ENCODE assay signal across 1 cellular context in the genomic region with DNA sequence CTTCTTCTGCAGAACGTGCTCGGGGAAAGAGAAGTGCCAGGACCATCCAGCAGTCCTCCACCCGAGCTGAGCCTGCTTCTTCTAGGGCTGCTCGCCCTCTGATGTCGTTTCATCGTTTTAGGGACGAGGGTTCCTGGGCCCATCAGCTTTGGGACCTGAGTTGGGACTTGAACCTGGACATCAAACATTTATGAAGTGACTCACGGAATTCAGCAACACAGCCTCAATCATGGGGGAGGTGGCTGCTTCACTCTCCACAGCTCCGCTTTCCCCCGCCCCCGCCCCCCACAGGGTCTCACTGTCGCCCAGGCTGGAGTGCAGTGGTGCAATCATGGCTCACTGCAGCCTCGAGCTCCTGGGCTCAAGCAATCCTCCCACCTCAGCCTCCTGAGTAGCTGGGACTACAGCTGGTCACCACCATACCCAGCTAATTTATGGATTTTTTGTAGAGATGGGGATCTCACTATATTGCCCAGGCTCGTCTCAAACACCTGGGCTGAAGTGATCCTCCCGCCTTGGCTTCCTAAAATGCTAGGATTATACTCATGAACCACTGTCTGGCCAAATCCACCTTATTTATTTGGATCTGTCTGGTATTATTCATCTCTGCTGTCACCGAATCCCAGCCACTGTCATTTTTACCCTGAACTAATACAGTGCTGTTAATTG.
TF ChIP-seq lines count a peak whose summit lies in the region.

No MANE protein-coding gene starts in this region.

TF ChIP-seq in HepG2, 621 proteins besides CTCF, POLR2A, EP300 and RAD21 (continued from another document and continues in another):
- TF ChIP-seq, protein P1, sequence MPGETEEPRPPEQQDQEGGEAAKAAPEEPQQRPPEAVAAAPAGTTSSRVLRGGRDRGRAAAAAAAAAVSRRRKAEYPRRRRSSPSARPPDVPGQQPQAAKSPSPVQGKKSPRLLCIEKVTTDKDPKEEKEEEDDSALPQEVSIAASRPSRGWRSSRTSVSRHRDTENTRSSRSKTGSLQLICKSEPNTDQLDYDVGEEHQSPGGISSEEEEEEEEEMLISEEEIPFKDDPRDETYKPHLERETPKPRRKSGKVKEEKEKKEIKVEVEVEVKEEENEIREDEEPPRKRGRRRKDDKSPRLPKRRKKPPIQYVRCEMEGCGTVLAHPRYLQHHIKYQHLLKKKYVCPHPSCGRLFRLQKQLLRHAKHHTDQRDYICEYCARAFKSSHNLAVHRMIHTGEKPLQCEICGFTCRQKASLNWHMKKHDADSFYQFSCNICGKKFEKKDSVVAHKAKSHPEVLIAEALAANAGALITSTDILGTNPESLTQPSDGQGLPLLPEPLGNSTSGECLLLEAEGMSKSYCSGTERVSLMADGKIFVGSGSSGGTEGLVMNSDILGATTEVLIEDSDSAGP (CRISPR knock-in tag; IDR thresholded peaks at IDR 0.05; ENCODE audit: borderline replicate concordance), result no peak
- TF ChIP-seq ZSCAN31 (CRISPR knock-in tag; IDR thresholded peaks at IDR 0.05; ENCODE audit: low read depth) (no peak; the same call in 1 of the 2 replicates), NR2F6 (IDR thresholded peaks at IDR 0.05) (no peak), NR2F6 (CRISPR knock-in tag; IDR thresholded peaks at IDR 0.05) (no peak), ZEB1 (IDR thresholded peaks at IDR 0.05; ENCODE audit: insufficient replicate concordance, low read depth) (no peak), HMG20A (CRISPR knock-in tag; IDR thresholded peaks at IDR 0.05; ENCODE audit: borderline replicate concordance) (no peak), CREB1 (IDR thresholded peaks at IDR 0.05) (no peak), CREB1 (CRISPR knock-in tag; IDR thresholded peaks at IDR 0.05) (no peak), SNRNP70 (IDR thresholded peaks at IDR 0.05; ENCODE audit: low read depth, low read length) (no peak), ZC3H13 (CRISPR knock-in tag; IDR thresholded peaks at IDR 0.05) (no peak), ZNF891 (CRISPR knock-in tag; IDR thresholded peaks at IDR 0.05) (no peak), ZNF879 (CRISPR knock-in tag; IDR thresholded peaks at IDR 0.05) (no peak), BCL6 (CRISPR knock-in tag; IDR thresholded peaks at IDR 0.05) (no peak), MLLT10 (CRISPR knock-in tag; IDR thresholded peaks at IDR 0.05) (no peak), LCORL (IDR thresholded peaks at IDR 0.05) (no peak), LCORL (CRISPR knock-in tag; IDR thresholded peaks at IDR 0.05) (0 out of 2 replicates have a peak, but pooled peaks have one; percentile 11), ZNF3 (CRISPR knock-in tag; IDR thresholded peaks at IDR 0.05) (peak; percentile 89), PHB2 (IDR thresholded peaks at IDR 0.05; ENCODE audit: partially characterized antibody) (no peak), ZSCAN21 (CRISPR knock-in tag; IDR thresholded peaks at IDR 0.05; ENCODE audit: borderline replicate concordance) (no peak), ZSCAN22 (CRISPR knock-in tag; IDR thresholded peaks at IDR 0.05) (no peak), ZNF788 (CRISPR knock-in tag; IDR thresholded peaks at IDR 0.05; ENCODE audit: borderline replicate concordance) (no peak), GLI4 (CRISPR knock-in tag; IDR thresholded peaks at IDR 0.05; ENCODE audit: borderline replicate concordance) (0 out of 2 replicates have a peak, but pooled peaks have one; percentile 12), MAFF (IDR thresholded peaks at IDR 0.05; ENCODE audit: low read depth, low read length) (no peak), YEATS4 (CRISPR knock-in tag; IDR thresholded peaks at IDR 0.05; ENCODE audit: borderline replicate concordance) (0 out of 2 replicates have a peak, but pooled peaks have one; percentile 5), ZNF746 (CRISPR knock-in tag; IDR thresholded peaks at IDR 0.05) (no peak), SAP130 (CRISPR knock-in tag; IDR thresholded peaks at IDR 0.05; ENCODE audit: low read depth) (no peak), ZNF670 (CRISPR knock-in tag; IDR thresholded peaks at IDR 0.05; ENCODE audit: borderline replicate concordance) (no peak), MTF2 (CRISPR knock-in tag; IDR thresholded peaks at IDR 0.05; ENCODE audit: borderline replicate concordance) (no peak), ZFP41 (CRISPR knock-in tag; IDR thresholded peaks at IDR 0.05; ENCODE audit: borderline replicate concordance) (no peak)
- TF ChIP-seq, protein P2, sequence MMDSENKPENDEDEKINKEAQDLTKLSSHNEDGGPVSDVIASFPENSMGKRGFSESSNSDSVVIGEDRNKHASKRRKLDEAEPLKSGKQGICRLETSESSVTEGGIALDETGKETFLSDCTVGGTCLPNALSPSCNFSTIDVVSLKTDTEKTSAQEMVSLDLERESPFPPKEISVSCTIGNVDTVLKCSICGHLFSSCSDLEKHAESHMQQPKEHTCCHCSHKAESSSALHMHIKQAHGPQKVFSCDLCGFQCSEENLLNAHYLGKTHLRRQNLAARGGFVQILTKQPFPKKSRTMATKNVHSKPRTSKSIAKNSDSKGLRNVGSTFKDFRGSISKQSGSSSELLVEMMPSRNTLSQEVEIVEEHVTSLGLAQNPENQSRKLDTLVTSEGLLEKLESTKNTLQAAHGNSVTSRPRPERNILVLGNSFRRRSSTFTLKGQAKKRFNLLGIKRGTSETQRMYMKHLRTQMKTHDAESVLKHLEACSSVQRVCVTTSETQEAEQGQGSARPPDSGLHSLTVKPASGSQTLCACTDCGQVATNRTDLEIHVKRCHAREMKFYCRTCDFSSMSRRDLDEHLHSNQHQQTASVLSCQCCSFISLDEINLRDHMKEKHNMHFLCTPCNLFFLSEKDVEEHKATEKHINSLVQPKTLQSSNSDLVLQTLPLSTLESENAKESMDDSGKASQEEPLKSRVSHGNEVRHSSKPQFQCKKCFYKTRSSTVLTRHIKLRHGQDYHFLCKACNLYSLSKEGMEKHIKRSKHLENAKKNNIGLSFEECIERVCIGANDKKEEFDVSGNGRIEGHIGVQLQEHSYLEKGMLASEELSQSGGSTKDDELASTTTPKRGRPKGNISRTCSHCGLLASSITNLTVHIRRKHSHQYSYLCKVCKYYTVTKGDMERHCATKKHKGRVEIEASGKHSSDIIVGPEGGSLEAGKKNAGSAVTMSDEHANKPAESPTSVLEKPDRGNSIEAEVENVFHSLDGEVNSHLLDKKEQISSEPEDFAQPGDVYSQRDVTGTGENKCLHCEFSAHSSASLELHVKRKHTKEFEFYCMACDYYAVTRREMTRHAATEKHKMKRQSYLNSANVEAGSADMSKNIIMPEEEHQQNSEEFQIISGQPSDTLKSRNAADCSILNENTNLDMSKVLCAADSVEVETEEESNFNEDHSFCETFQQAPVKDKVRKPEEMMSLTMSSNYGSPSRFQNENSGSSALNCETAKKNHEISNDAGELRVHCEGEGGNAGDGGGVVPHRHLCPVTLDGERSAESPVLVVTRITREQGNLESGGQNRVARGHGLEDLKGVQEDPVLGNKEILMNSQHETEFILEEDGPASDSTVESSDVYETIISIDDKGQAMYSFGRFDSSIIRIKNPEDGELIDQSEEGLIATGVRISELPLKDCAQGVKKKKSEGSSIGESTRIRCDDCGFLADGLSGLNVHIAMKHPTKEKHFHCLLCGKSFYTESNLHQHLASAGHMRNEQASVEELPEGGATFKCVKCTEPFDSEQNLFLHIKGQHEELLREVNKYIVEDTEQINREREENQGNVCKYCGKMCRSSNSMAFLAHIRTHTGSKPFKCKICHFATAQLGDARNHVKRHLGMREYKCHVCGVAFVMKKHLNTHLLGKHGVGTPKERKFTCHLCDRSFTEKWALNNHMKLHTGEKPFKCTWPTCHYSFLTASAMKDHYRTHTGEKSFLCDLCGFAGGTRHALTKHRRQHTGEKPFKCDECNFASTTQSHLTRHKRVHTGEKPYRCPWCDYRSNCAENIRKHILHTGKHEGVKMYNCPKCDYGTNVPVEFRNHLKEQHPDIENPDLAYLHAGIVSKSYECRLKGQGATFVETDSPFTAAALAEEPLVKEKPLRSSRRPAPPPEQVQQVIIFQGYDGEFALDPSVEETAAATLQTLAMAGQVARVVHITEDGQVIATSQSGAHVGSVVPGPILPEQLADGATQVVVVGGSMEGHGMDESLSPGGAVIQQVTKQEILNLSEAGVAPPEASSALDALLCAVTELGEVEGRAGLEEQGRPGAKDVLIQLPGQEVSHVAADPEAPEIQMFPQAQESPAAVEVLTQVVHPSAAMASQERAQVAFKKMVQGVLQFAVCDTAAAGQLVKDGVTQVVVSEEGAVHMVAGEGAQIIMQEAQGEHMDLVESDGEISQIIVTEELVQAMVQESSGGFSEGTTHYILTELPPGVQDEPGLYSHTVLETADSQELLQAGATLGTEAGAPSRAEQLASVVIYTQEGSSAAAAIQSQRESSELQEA (CRISPR knock-in tag; IDR thresholded peaks at IDR 0.05; ENCODE audit: not compliant biosample characterization), result no peak
- TF ChIP-seq, protein P3, sequence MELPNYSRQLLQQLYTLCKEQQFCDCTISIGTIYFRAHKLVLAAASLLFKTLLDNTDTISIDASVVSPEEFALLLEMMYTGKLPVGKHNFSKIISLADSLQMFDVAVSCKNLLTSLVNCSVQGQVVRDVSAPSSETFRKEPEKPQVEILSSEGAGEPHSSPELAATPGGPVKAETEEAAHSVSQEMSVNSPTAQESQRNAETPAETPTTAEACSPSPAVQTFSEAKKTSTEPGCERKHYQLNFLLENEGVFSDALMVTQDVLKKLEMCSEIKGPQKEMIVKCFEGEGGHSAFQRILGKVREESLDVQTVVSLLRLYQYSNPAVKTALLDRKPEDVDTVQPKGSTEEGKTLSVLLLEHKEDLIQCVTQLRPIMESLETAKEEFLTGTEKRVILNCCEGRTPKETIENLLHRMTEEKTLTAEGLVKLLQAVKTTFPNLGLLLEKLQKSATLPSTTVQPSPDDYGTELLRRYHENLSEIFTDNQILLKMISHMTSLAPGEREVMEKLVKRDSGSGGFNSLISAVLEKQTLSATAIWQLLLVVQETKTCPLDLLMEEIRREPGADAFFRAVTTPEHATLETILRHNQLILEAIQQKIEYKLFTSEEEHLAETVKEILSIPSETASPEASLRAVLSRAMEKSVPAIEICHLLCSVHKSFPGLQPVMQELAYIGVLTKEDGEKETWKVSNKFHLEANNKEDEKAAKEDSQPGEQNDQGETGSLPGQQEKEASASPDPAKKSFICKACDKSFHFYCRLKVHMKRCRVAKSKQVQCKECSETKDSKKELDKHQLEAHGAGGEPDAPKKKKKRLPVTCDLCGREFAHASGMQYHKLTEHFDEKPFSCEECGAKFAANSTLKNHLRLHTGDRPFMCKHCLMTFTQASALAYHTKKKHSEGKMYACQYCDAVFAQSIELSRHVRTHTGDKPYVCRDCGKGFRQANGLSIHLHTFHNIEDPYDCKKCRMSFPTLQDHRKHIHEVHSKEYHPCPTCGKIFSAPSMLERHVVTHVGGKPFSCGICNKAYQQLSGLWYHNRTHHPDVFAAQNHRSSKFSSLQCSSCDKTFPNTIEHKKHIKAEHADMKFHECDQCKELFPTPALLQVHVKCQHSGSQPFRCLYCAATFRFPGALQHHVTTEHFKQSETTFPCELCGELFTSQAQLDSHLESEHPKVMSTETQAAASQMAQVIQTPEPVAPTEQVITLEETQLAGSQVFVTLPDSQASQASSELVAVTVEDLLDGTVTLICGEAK (IDR thresholded peaks at IDR 0.05), result no peak
- TF ChIP-seq, protein P3 (CRISPR knock-in tag; IDR thresholded peaks at IDR 0.05), result no peak
- TF ChIP-seq, protein P4, sequence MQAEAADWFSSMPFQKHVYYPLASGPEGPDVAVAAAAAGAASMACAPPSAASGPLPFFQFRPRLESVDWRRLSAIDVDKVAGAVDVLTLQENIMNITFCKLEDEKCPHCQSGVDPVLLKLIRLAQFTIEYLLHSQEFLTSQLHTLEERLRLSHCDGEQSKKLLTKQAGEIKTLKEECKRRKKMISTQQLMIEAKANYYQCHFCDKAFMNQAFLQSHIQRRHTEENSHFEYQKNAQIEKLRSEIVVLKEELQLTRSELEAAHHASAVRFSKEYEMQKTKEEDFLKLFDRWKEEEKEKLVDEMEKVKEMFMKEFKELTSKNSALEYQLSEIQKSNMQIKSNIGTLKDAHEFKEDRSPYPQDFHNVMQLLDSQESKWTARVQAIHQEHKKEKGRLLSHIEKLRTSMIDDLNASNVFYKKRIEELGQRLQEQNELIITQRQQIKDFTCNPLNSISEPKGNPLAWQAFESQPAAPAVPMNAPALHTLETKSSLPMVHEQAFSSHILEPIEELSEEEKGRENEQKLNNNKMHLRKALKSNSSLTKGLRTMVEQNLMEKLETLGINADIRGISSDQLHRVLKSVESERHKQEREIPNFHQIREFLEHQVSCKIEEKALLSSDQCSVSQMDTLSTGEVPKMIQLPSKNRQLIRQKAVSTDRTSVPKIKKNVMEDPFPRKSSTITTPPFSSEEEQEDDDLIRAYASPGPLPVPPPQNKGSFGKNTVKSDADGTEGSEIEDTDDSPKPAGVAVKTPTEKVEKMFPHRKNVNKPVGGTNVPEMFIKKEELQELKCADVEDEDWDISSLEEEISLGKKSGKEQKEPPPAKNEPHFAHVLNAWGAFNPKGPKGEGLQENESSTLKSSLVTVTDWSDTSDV (CRISPR knock-in tag; IDR thresholded peaks at IDR 0.05), result no peak
- TF ChIP-seq, protein P5, sequence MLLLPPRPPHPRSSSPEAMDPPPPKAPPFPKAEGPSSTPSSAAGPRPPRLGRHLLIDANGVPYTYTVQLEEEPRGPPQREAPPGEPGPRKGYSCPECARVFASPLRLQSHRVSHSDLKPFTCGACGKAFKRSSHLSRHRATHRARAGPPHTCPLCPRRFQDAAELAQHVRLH (CRISPR knock-in tag; IDR thresholded peaks at IDR 0.05; ENCODE audit: borderline replicate concordance, low read depth), result 0 out of 2 replicates have a peak, but pooled peaks have one; percentile 10
- TF ChIP-seq, protein P6, sequence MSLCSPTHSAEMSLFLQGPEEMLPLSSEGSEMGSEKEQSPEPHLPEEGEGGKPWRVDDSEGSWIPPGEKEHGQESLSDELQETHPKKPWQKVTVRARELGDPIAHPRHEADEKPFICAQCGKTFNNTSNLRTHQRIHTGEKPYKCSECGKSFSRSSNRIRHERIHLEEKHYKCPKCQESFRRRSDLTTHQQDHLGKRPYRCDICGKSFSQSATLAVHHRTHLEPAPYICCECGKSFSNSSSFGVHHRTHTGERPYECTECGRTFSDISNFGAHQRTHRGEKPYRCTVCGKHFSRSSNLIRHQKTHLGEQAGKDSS (CRISPR knock-in tag; IDR thresholded peaks at IDR 0.05; ENCODE audit: borderline replicate concordance, low read depth), result no peak
